In the genomic region with DNA sequence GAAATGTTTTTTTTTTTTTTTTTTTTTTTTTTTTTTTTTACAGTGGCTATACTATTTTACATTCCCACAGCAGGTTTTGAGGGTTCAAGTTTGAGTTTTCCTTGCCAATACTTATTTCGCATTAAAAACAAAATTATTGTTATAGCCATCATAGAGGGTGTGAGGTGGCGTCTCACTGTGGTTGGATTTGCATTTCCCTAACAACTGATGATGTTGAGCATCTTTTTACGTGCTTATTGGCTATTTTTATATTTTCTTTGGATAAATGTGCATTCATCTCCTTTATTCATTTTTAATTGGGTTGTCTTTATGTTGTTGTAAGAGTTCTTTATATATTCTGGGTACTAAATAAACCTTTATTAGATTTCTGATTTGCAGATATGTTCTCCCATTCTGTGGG, we compare ENCODE assay signal across 27 cellular contexts.
"Had no signal": no experiment of that assay in that cellular context is flagged by ENCODE, and none has a peak within 500 bp of the region (broad histone marks: within the 10 kb centered on the region; RNA-seq: fewer than 3 reads in every experiment).

No MANE protein-coding gene starts in this region.

- H3K9ac ChIP-seq: neural progenitor cell, parathyroid adenoma had no signal

- H3K79me2 ChIP-seq: parathyroid adenoma had no signal

- H3K4me1 ChIP-seq: heart right ventricle, neural progenitor cell, parathyroid adenoma, suprapubic skin, transverse colon, upper lobe of right lung, uterus had no signal

- FAIRE-seq: keratinocyte had no signal

- H3K27me3 ChIP-seq: left lung, upper lobe of right lung, uterus had no signal

- H3K36me3 ChIP-seq: heart right ventricle, left lung, neural progenitor cell, suprapubic skin, transverse colon, upper lobe of right lung, uterus had no signal

- H3K27ac ChIP-seq: epithelial cell of prostate, heart right ventricle, left lung, neural progenitor cell, parathyroid adenoma, suprapubic skin, transverse colon, upper lobe of right lung, uterus had no signal

- H3K9me3 ChIP-seq: heart right ventricle, left lung, suprapubic skin, transverse colon, upper lobe of right lung, uterus had no signal

- DNase-seq: cortex of kidney; endodermal cell; foreskin melanocyte; glutamatergic neuron; heart right ventricle; hippocampal formation; left lung; mesendoderm; midbrain; naive thymus-derived CD4-positive, alpha-beta T cell; stimulated activated CD4-positive, alpha-beta T cell treated with anti-CD3 and anti-CD28 coated beads, Interleukin-12 subunit alpha, Interleukin-12 subunit beta, amount 100 ng/mL, for 4 hours; stimulated activated CD4-positive, alpha-beta T cell treated with anti-CD3 and anti-CD28 coated beads, Interleukin-1b, Interleukin-23, amount 100 ng/mL, for 48 hours; stimulated activated CD4-positive, alpha-beta T cell treated with anti-CD3 and anti-CD28 coated beads, Interleukin-4, amount 100 ng/mL, for 1 hour; stimulated activated CD8-positive, alpha-beta memory T cell treated with anti-CD3 and anti-CD28 coated beads, Interleukin-4, amount 100 ng/mL, for 48 hours; stimulated activated naive CD4-positive, alpha-beta T cell; stimulated activated naive CD8-positive, alpha-beta T cell treated with anti-CD3 and anti-CD28 coated beads, Interleukin-15, amount 100 ng/mL, for 72 hours; transverse colon; upper lobe of right lung; uterus had no signal

- H2AFZ ChIP-seq: neural progenitor cell, parathyroid adenoma had no signal

- H3K4me2 ChIP-seq: neural progenitor cell, smooth muscle cell had no signal

- ATAC-seq: esophagus mucosa; heart right ventricle; left lung; naive thymus-derived CD4-positive, alpha-beta T cell; sciatic nerve; stimulated activated naive CD8-positive, alpha-beta T cell treated with anti-CD3 and anti-CD28 coated beads, Interleukin-15, amount 100 ng/mL, for 72 hours; upper lobe of right lung had no signal

- H3K4me3 ChIP-seq: heart right ventricle, left lung, neural progenitor cell, smooth muscle cell, suprapubic skin, transverse colon, upper lobe of right lung, uterus had no signal
